In the genomic region with DNA sequence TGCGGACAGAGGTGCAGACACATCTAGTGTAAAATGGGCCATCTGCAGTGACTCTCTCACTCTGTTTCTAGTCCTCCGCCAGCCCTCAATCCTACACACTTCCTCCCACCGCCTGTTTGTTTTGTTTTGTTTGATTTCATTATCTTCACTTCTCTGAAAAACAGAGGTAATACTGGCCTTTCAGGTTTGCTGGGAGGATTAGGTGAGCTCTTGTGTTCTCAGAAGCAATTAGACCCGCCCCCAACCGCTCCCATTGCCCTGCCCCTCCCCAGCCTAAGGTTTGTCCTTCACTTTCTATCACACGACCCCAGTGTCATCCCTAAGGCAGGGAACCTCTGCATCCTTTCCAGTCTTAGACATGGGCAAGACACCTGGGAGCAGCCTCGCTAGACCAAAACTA, we compare ENCODE assay signal across 16 cellular contexts. TPM values are rescaled to one million over a fixed set of nuclear protein-coding genes. Genes with fewer than 3 reads are reported as not detected.
DNase-seq lines count a peak whose midpoint lies in the region; ATAC-seq, FAIRE-seq and TF ChIP-seq lines count a peak whose summit lies in the region.
"Had no signal": no experiment of that assay in that cellular context is flagged by ENCODE, and none has a peak within 500 bp of the region (broad histone marks: within the 10 kb centered on the region; RNA-seq: fewer than 3 reads in every experiment).

No MANE protein-coding gene starts in this region.

- intact Hi-C loops in HepG2 (cut with micrococcal nuclease; ENCODE audit: unreplicated experiment) = loop anchor here (5.0 kb wide), 1 partner anchor 1457 kb away; no protein-coding TSS in a partner anchor
- intact Hi-C loops in right lobe of liver (cut with DNase I) = no loop called here

- no peak overlapping the region for H3K23ac ChIP-seq in mesendoderm (ENCODE audit: low read length)

- H2BK5ac ChIP-seq in mesendoderm (ENCODE audit: low read length) = no peak overlapping the region

- BruUV-seq in HepG2 (replicated peaks; lab: Mats Ljungman, UMichigan) = no TSS peak

- H3K4me3 ChIP-seq in HepG2 (replicated peaks in 1 of 3; ENCODE audit: insufficient read depth in 1 of 3, low read depth in 2 of 3, low read length in 3 of 3) (no peak overlapping the region), right lobe of liver (no peak overlapping the region), RWPE2 (ENCODE audit: severe bottlenecking) (no peak overlapping the region), mesendoderm (ENCODE audit: low read length) (no peak overlapping the region)
- H3K4me3 ChIP-seq: coronary artery, tibial nerve had no signal

- H3K4me2 ChIP-seq in HepG2 (ENCODE audit: low read depth, low read length) (peak overlapping the region; percentile 12; the same call in 1 of the 2 replicates), mesendoderm (ENCODE audit: low read length) (no peak overlapping the region)
- H3K4me2 ChIP-seq: KMS-11 had no signal

- no peak for TF ChIP-seq POLR2A in HepG2 (IDR thresholded peaks at IDR 0.05; ENCODE audit: insufficient read depth in 1 of 2, low read depth in 2 of 2, low read length in 2 of 2)
- no peak for TF ChIP-seq POLR2A in right lobe of liver (IDR thresholded peaks at IDR 0.05)

- H2AK5ac ChIP-seq in mesendoderm (ENCODE audit: low read length) = no peak overlapping the region

- H3K27ac ChIP-seq in HepG2 (ENCODE audit: extremely low read length, insufficient read depth, low read length) (no peak overlapping the region), right lobe of liver (no peak overlapping the region), RWPE2 (ENCODE audit: poor library complexity, severe bottlenecking) (peak overlapping the region; percentile 61), mesendoderm (ENCODE audit: low read depth, low read length) (no peak overlapping the region)
- H3K27ac ChIP-seq: coronary artery, KMS-11 had no signal

- POLR2A ChIA-PET in HepG2 (lab: Yijun Ruan, JAX) (no interaction called here), HEK293T (lab: Yijun Ruan, JAX) (no interaction called here)

- H3K79me2 ChIP-seq in HepG2 (ENCODE audit: insufficient read depth, low read length) (no peaks in the 10 kb centered on the region), mesendoderm (ENCODE audit: control insufficient read depth, insufficient read depth, low read length) (no peaks in the 10 kb centered on the region)

- 18% methylated on average over 7 of the region's 7 CpGs for WGBS in HepG2 (ENCODE audit: low lambda C conversion rate)
- WGBS in right lobe of liver (ENCODE audit: insufficient coverage, low coverage, low lambda C conversion rate, missing lambda C conversion rate) = 58% methylated on average over 6 of the region's 7 CpGs
- no CpG with 5 or more reads among the region's 7 CpGs for WGBS in mesendoderm (ENCODE audit: extremely low coverage, insufficient coverage, low lambda C conversion rate)

- H3K9me3 ChIP-seq in HepG2 (ENCODE audit: low read length) (no peaks in the 10 kb centered on the region), right lobe of liver (no peaks in the 10 kb centered on the region), RWPE2 (ENCODE audit: severe bottlenecking) (no peaks in the 10 kb centered on the region)
- H3K9me3 ChIP-seq: tibial nerve had no signal

- H3K36me3 ChIP-seq in HepG2 (replicated peaks in 1 of 2; ENCODE audit: control insufficient read depth in 1 of 2, insufficient read depth in 2 of 2, low read length in 2 of 2) (no peaks in the 10 kb centered on the region), right lobe of liver (no peaks in the 10 kb centered on the region), RWPE2 (ENCODE audit: low read depth) (0 out of 2 replicates have a peak, but pooled peaks cover 7% of the 10 kb centered on the region), mesendoderm (ENCODE audit: control insufficient read depth, insufficient read depth, low read length) (no peaks in the 10 kb centered on the region)
- H3K36me3 ChIP-seq: tibial nerve had no signal

- peak; percentile 46 for ATAC-seq in HepG2
- no peak for ATAC-seq in right lobe of liver
- ATAC-seq in RWPE2 (ENCODE audit: low read depth) = no peak
- ATAC-seq in HG02759 (IDR thresholded peaks at IDR 0.05; ENCODE audit: unreplicated experiment) = no peak
- ATAC-seq in GM19397 (IDR thresholded peaks at IDR 0.05; ENCODE audit: unreplicated experiment) = no peak
- ATAC-seq: natural killer cell had no signal

- H3K18ac ChIP-seq in mesendoderm (ENCODE audit: low read length) = no peak overlapping the region

- H2BK15ac ChIP-seq in mesendoderm (replicated peaks; ENCODE audit: low read depth) = no peak overlapping the region

- no peak overlapping the region for H2AFZ ChIP-seq in HepG2 (ENCODE audit: low read length)

- TF ChIP-seq CTCF in HepG2 (CRISPR knock-in tag; IDR thresholded peaks at IDR 0.05) (no peak), right lobe of liver (IDR thresholded peaks at IDR 0.05) (no peak), RWPE2 (IDR thresholded peaks at IDR 0.05; ENCODE audit: poor library complexity, severe bottlenecking) (no peak)

- in situ Hi-C loops in HepG2 (cut with HindIII; ENCODE audit: extremely low pct_ligation_motif_present, low pct_unique_long_range_greater_than_20kb) = no loop called here

- H3K4me1 ChIP-seq in HepG2 (ENCODE audit: insufficient read depth, low read length) = peaks cover 11% of the 10 kb centered on the region
- no peaks in the 10 kb centered on the region for H3K4me1 ChIP-seq in right lobe of liver
- H3K4me1 ChIP-seq in RWPE2 (ENCODE audit: insufficient read depth, poor library complexity, severe bottlenecking) = peaks cover 31% of the 10 kb centered on the region
- H3K4me1 ChIP-seq in mesendoderm (ENCODE audit: control insufficient read depth, low read depth, low read length) = peaks cover 4% of the 10 kb centered on the region

- no peaks in the 10 kb centered on the region for H3K79me1 ChIP-seq in mesendoderm (ENCODE audit: low read length)

- H4K5ac ChIP-seq in mesendoderm (ENCODE audit: low read length) = no peak overlapping the region

- H3K4ac ChIP-seq in mesendoderm (ENCODE audit: low read depth, low read length) = no peak overlapping the region

- H2BK120ac ChIP-seq in mesendoderm (ENCODE audit: low read depth, low read length) = no peak overlapping the region

- no peak overlapping the region for H3K56ac ChIP-seq in mesendoderm (ENCODE audit: low read length)

- CTCF ChIA-PET in HepG2 (lab: Yijun Ruan, JAX; ENCODE audit: low intra/inter-chr PET ratio, low total read pairs) (no interaction called here), HEK293T (lab: Yijun Ruan, JAX) (no interaction called here)

- H3K9ac ChIP-seq in HepG2 (ENCODE audit: insufficient read depth, low read depth, low read length) = no peak overlapping the region
- no peak overlapping the region for H3K9ac ChIP-seq in mesendoderm (ENCODE audit: low read length)
- H3K9ac ChIP-seq: KMS-11 had no signal

- H3K27me3 ChIP-seq in HepG2 (ENCODE audit: control insufficient read depth in 1 of 2, insufficient read depth in 2 of 2, low read length in 2 of 2) (0 out of 5 replicates have a peak, but pooled peaks cover 0 to 17% of the 10 kb centered on the region in 2 experiments), right lobe of liver (no peaks in the 10 kb centered on the region), RWPE2 (ENCODE audit: insufficient read depth, poor library complexity, severe bottlenecking) (no peaks in the 10 kb centered on the region), mesendoderm (ENCODE audit: insufficient read depth, low read length, poor library complexity) (no peaks in the 10 kb centered on the region)
- H3K27me3 ChIP-seq: tibial nerve had no signal

- no peak for TF ChIP-seq RAD21 in HepG2 (CRISPR knock-in tag; IDR thresholded peaks at IDR 0.05)

- TF ChIP-seq EP300 in HepG2 (IDR thresholded peaks at IDR 0.05; ENCODE audit: low read depth in 2 of 2, low read length in 2 of 2) = no peak
- TF ChIP-seq EP300 in HepG2 (CRISPR knock-in tag; IDR thresholded peaks at IDR 0.05; ENCODE audit: borderline replicate concordance) = no peak

- no peaks in the 10 kb centered on the region for H4K20me1 ChIP-seq in HepG2 (ENCODE audit: insufficient read depth, low read length)

- FAIRE-seq in HepG2 (lab: Jason Lieb, UNC) = no peak

- DNase-seq in HepG2 (ENCODE audit: low spot score) (peak; percentile 12), right lobe of liver (no peak), RWPE2 (ENCODE audit: low spot score) (no peak), mesendoderm (peak; percentile 32), HEK293T (ENCODE audit: extremely low spot score) (no peak), NCI-H446 treated with DMSO at 0.1 percent for 48 hours (lab: John Stamatoyannopoulos, UW) (no peak)
- DNase-seq: activated CD8-positive, alpha-beta memory T cell treated with anti-CD3 and anti-CD28 coated beads, Interleukin-2, amount 50 U/mL, for 4 hours; islet precursor cell; natural killer cell; SHP77 treated with DMSO at 0.1 percent for 48 hours had no signal

- H4K8ac ChIP-seq in mesendoderm (ENCODE audit: low read depth, low read length) = no peak overlapping the region

TF ChIP-seq in HepG2, 621 proteins besides CTCF, POLR2A, EP300 and RAD21 (continues in another document):
- no peak for TF ChIP-seq KDM5B (CRISPR knock-in tag; IDR thresholded peaks at IDR 0.05; ENCODE audit: borderline replicate concordance)

TF ChIP-seq in HEK293T, 16 proteins besides CTCF, POLR2A, EP300 and RAD21:
- no peak for TF ChIP-seq ZNF384 (IDR thresholded peaks at IDR 0.05)

RNA-seq across cellular contexts. Expression of gene TACSTD2, which starts 43.2 kb away (rescaled TPM):
- total RNA-seq in HepG2 (2016; rRNA removed; fragmentation: Illumina TruSeq; extraction: Trizol) = not detected in 2 replicates
- total RNA-seq in HepG2 (2016; cell fraction: cytosol; rRNA removed; fragmentation: Illumina TruSeq; extraction: Trizol; ENCODE audit: low read depth) = not detected in 2 replicates
- total RNA-seq in HepG2 (2016; cell fraction: insoluble cytoplasmic fraction; rRNA removed; fragmentation: Illumina TruSeq; extraction: Trizol) = not detected in 2 replicates
- not detected in 2 replicates for total RNA-seq in HepG2 (2016; cell fraction: membrane; rRNA removed; fragmentation: Illumina TruSeq; extraction: Trizol)
- total RNA-seq in HepG2 (2016; cell fraction: nucleus; rRNA removed; fragmentation: Illumina TruSeq; extraction: Trizol) = not detected in 2 replicates
- polyA plus RNA-seq in HepG2 (2011; rRNA removed) = not detected in 2 replicates
- not detected in 2 replicates for polyA plus RNA-seq in HepG2 (2011; cell fraction: cytosol; rRNA removed)
- polyA plus RNA-seq in HepG2 (2011; cell fraction: nucleus; rRNA removed) = 0.09 and 0.10 TPM in 2 replicates
- polyA plus RNA-seq in HepG2 (2012) = not detected in 2 replicates
- not detected in 2 replicates for polyA plus RNA-seq in HepG2 (2016; cell fraction: cytosol; fragmentation: Illumina TruSeq; extraction: Trizol; ENCODE audit: low read depth)
- not detected in 2 replicates for polyA plus RNA-seq in HepG2 (2016; cell fraction: insoluble cytoplasmic fraction; fragmentation: Illumina TruSeq; extraction: Trizol; ENCODE audit: low read depth)
- polyA plus RNA-seq in HepG2 (2016; cell fraction: membrane; fragmentation: Illumina TruSeq; extraction: Trizol; ENCODE audit: low read depth) = not detected in 2 replicates
- polyA plus RNA-seq in HepG2 (2016; cell fraction: nucleus; fragmentation: Illumina TruSeq; extraction: Trizol; ENCODE audit: insufficient read depth, low read depth) = not detected in 2 replicates
- 0.94 TPM in 1 of 2 replicates, not detected in the other for polyA minus RNA-seq in HepG2 (2011; rRNA and poly(A)+ RNA removed; ENCODE audit: low replicate concordance)
- not detected in 2 replicates for polyA minus RNA-seq in HepG2 (2011; cell fraction: cytosol; rRNA and poly(A)+ RNA removed)
- not detected in 2 replicates for polyA minus RNA-seq in HepG2 (2011; cell fraction: nucleus; rRNA and poly(A)+ RNA removed)
- 1 to 10 TPM; 1.0 to 4.7 (median 1.3) TPM for total RNA-seq in right lobe of liver
- polyA plus RNA-seq in mesendoderm (2013, experiment 1 of 2) = 2.0 TPM
- polyA plus RNA-seq in mesendoderm (2013, experiment 2 of 2) = 2.3 TPM
- total RNA-seq: NCI-H460 had no signal

Comparison
In these comparisons a context has a peak if more than half of its experiments do, and no peak if none do; other contexts are left out.
1. DNase-seq: peak in HepG2 (single experiment) and mesendoderm (single experiment); none in right lobe of liver (0 of 3), RWPE2 (single experiment), HEK293T (single experiment) and NCI-H446 treated with DMSO at 0.1 percent for 48 hours (single experiment).